2 cellular contexts compared by ENCODE assay signal in the genomic region with DNA sequence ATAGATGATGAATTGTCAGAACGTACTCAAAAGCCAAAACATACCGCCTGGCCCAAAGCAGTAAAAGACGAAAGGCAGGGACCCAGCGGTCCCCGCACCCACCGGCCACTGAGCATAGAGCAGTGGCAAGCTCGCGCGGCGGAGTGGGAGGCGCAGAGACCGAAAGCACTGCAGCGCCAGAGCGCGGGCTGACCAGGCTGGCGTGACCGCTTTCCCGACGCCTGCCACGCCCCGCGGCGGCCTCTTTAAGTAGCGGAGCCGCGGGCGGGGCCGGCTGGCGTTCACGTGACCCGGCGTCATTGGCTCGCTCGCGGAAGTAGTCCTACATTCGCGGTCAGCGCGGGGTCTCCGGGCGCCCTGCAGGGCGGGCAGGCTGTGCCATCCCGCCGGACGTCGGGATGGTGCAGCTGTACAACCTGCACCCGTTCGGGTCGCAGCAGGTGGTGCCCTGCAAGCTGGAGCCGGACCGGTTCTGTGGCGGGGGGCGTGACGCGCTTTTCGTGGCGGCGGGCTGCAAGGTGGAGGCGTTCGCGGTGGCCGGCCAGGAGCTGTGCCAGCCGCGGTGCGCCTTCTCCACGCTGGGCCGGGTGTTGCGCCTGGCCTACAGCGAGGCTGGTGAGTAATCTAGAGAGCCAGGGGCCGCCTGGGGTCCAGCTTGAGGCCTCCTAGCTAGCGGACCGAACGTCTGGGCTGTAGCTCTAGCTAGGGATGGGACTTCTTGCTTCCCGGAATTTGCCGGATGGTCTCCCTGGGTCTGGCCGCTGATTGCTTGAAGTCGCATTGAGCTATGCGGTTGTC.
A peak's percentile ranks its signal among the peaks of the same experiment; 100 is the strongest.
TF ChIP-seq lines count a peak whose summit lies in the region.

Gene HPS3 (plus strand): TSS at position 313 of the 798 bp plus-strand sequence. CDS start 86 bp downstream, at position 399.

TF ChIP-seq in IMR-90, 13 proteins besides CTCF, POLR2A, EP300 and RAD21:
- TF ChIP-seq MAZ (IDR thresholded peaks at IDR 0.05; ENCODE audit: borderline replicate concordance, low read depth, low read length) (peak; percentile 73; the same call in 1 of the 2 replicates), BHLHE40 (IDR thresholded peaks at IDR 0.05; ENCODE audit: low read depth, low read length) (peak; percentile 77), FOS (IDR thresholded peaks at IDR 0.05; ENCODE audit: low read depth, low read length) (no peak), NFE2L2 (IDR thresholded peaks at IDR 0.05; ENCODE audit: low read depth, low read length) (no peak), CHD1 (IDR thresholded peaks at IDR 0.05; ENCODE audit: low read depth, low read length) (0 out of 2 replicates have a peak, but pooled peaks have one; percentile 38), MXI1 (IDR thresholded peaks at IDR 0.05; ENCODE audit: borderline replicate concordance, low read depth, low read length) (peak; percentile 90), USF2 (IDR thresholded peaks at IDR 0.05; ENCODE audit: low read depth, low read length) (peak; percentile 93)

TF ChIP-seq in endothelial cell of umbilical vein, 7 proteins besides CTCF, POLR2A, EP300 and RAD21:
- no peak for TF ChIP-seq JUN (IDR thresholded peaks at IDR 0.05; ENCODE audit: borderline replicate concordance, insufficient read depth, insufficient read length, low read depth)
- TF ChIP-seq POLR2AphosphoS5 (IDR thresholded peaks at IDR 0.05; ENCODE audit: insufficient read depth, low read depth, low read length): peak; percentile 90
- TF ChIP-seq, protein P1, sequence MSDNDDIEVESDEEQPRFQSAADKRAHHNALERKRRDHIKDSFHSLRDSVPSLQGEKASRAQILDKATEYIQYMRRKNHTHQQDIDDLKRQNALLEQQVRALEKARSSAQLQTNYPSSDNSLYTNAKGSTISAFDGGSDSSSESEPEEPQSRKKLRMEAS (IDR thresholded peaks at IDR 0.05; ENCODE audit: insufficient read depth, insufficient read length): peak; percentile 83
- no peak for TF ChIP-seq GATA2 (IDR thresholded peaks at IDR 0.05; ENCODE audit: insufficient read depth, insufficient read length, low read depth, low read length)
- no peak for TF ChIP-seq EZH2 (IDR thresholded peaks at IDR 0.05; ENCODE audit: borderline replicate concordance, low read depth, low read length, severe bottlenecking)
- no peak for TF ChIP-seq MYC (IDR thresholded peaks at IDR 0.05; ENCODE audit: low read depth, low read length)
